In the genomic region with DNA sequence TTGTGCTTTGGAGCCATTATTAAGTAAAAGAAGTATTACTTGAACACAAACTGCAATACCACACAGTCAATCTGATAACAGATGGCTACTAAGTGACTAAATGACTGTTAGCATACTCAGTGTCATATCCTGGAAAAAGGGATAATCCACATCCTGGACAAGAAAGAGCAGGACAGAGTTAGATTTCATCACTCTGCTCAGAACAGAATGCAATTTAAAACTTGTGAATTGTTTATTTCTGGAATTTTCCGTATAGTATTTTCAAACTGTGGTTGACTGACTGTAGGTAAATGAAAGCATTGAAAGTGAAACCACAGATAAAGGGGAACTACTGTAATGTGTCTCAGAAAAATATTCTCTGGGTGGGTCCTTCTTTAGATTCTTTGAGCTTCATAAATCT, we compare ENCODE assay signal across 11 cellular contexts.
DNase-seq lines count a peak whose midpoint lies in the region; ATAC-seq and TF ChIP-seq lines count a peak whose summit lies in the region.
"Had no signal": no experiment of that assay in that cellular context is flagged by ENCODE, and none has a peak within 500 bp of the region (broad histone marks: within the 10 kb centered on the region; RNA-seq: fewer than 3 reads in every experiment).

No MANE protein-coding gene starts in this region.

- H3K4me3 Mint-ChIP-seq in stimulated activated memory B cell treated with anti-CD40 and anti-IgM and Interleukin-4, amounts not matched to agents 10 μg/mL and 1 μg/mL and 100 μg/mL, for 72 hours = peak overlapping the region; percentile 36
- no peak overlapping the region for H3K4me3 Mint-ChIP-seq in osteocyte (ENCODE audit: unreplicated experiment)
- H3K4me3 Mint-ChIP-seq: activated CD4-positive, alpha-beta T cell treated with anti-CD3 and anti-CD28 coated beads for 36 hours; activated naive CD4-positive, alpha-beta T cell treated with anti-CD3 and anti-CD28 coated beads for 36 hours had no signal

- H3K27me3 Mint-ChIP-seq in stimulated activated memory B cell treated with anti-CD40 and anti-IgM and Interleukin-4, amounts not matched to agents 10 μg/mL and 1 μg/mL and 100 μg/mL, for 72 hours = no peaks in the 10 kb centered on the region
- H3K27me3 Mint-ChIP-seq in osteocyte (ENCODE audit: unreplicated experiment) = no peaks in the 10 kb centered on the region
- H3K27me3 Mint-ChIP-seq: activated CD4-positive, alpha-beta T cell treated with anti-CD3 and anti-CD28 coated beads for 36 hours had no signal

- peaks cover 7% of the 10 kb centered on the region for H3K36me3 Mint-ChIP-seq in stimulated activated memory B cell treated with anti-CD40 and anti-IgM and Interleukin-4, amounts not matched to agents 10 μg/mL and 1 μg/mL and 100 μg/mL, for 72 hours
- H3K36me3 Mint-ChIP-seq in osteocyte (ENCODE audit: unreplicated experiment) = no peaks in the 10 kb centered on the region

- peaks cover 9% of the 10 kb centered on the region for H3K9me3 Mint-ChIP-seq in stimulated activated memory B cell treated with anti-CD40 and anti-IgM and Interleukin-4, amounts not matched to agents 10 μg/mL and 1 μg/mL and 100 μg/mL, for 72 hours
- peaks cover 13% of the 10 kb centered on the region for H3K9me3 Mint-ChIP-seq in osteocyte (ENCODE audit: unreplicated experiment)

- peak overlapping the region; percentile 76 for H3K27ac Mint-ChIP-seq in stimulated activated memory B cell treated with anti-CD40 and anti-IgM and Interleukin-4, amounts not matched to agents 10 μg/mL and 1 μg/mL and 100 μg/mL, for 72 hours
- H3K27ac Mint-ChIP-seq in osteocyte (ENCODE audit: unreplicated experiment) = no peak overlapping the region
- H3K27ac Mint-ChIP-seq: activated CD4-positive, alpha-beta T cell treated with anti-CD3 and anti-CD28 coated beads for 36 hours; activated naive CD4-positive, alpha-beta T cell treated with anti-CD3 and anti-CD28 coated beads for 36 hours had no signal

- DNase-seq in SIG-M5 treated with dmso at 0.1 percent for 504 hours (lab: John Stamatoyannopoulos, UW; ENCODE audit: unreplicated experiment) (peak; percentile 11), SIG-M5 (lab: John Stamatoyannopoulos, UW) (no peak), osteocyte (ENCODE audit: extremely low spot score, unreplicated experiment) (no peak), AG08396 (ENCODE audit: low spot score) (no peak), NCI-H2171 treated with DMSO at 0.1 percent for 48 hours (lab: John Stamatoyannopoulos, UW) (no peak)
- DNase-seq: activated CD4-positive, alpha-beta T cell treated with anti-CD3 and anti-CD28 coated beads for 36 hours; activated naive CD4-positive, alpha-beta T cell treated with anti-CD3 and anti-CD28 coated beads for 36 hours; NCI-H1105 treated with DMSO at 0.1 percent for 48 hours had no signal

- TF ChIP-seq CTCF in osteocyte (IDR thresholded peaks at IDR 0.05) = no peak

- H3K4me1 Mint-ChIP-seq in stimulated activated memory B cell treated with anti-CD40 and anti-IgM and Interleukin-4, amounts not matched to agents 10 μg/mL and 1 μg/mL and 100 μg/mL, for 72 hours = peaks cover 22% of the 10 kb centered on the region
- H3K4me1 Mint-ChIP-seq in osteocyte (ENCODE audit: unreplicated experiment) = no peaks in the 10 kb centered on the region
- H3K4me1 Mint-ChIP-seq: activated CD4-positive, alpha-beta T cell treated with anti-CD3 and anti-CD28 coated beads for 36 hours had no signal

- ATAC-seq in HG02678 (IDR thresholded peaks at IDR 0.05; ENCODE audit: unreplicated experiment) (peak; percentile 92), HG03457 (IDR thresholded peaks at IDR 0.05; ENCODE audit: unreplicated experiment) (peak; percentile 89)
- peak; percentile 78 for ATAC-seq in stimulated activated memory B cell treated with anti-CD40 and anti-IgM and Interleukin-4, amounts not matched to agents 10 μg/mL and 1 μg/mL and 100 μg/mL, for 72 hours
- ATAC-seq: activated CD4-positive, alpha-beta T cell treated with anti-CD3 and anti-CD28 coated beads for 36 hours had no signal
